In genomic region chr3:124965413-124965812, GRCh38 we compare ENCODE assay signal across 24 cellular contexts. TPM values are rescaled to one million over a fixed set of nuclear protein-coding genes. Genes with fewer than 3 reads are reported as not detected.
DNase-seq lines count a peak whose midpoint lies in the region; ATAC-seq, FAIRE-seq and TF ChIP-seq lines count a peak whose summit lies in the region.
"Had no signal": no experiment of that assay in that cellular context is flagged by ENCODE, and none has a peak within 500 bp of the region (broad histone marks: within the 10 kb centered on the region; RNA-seq: fewer than 3 reads in every experiment).

No MANE protein-coding gene starts in this region.

- H3K36me3 ChIP-seq in IMR-90 (ENCODE audit: control insufficient read depth, insufficient read depth, low read length) (peaks cover 35% of the 10 kb centered on the region), endothelial cell of umbilical vein (ENCODE audit: control insufficient read depth in 2 of 2, extremely low read depth in 1 of 2, insufficient read depth in 2 of 2, low read length in 2 of 2) (peaks cover 4 to 15% of the 10 kb centered on the region in 2 experiments), gastrocnemius medialis (peaks cover 0 to 13% of the 10 kb centered on the region in 2 donors)

- no peaks in the 10 kb centered on the region for H3K79me2 ChIP-seq in endothelial cell of umbilical vein (ENCODE audit: control insufficient read depth, insufficient read depth, low read length)

- H4K8ac ChIP-seq in IMR-90 (ENCODE audit: low read depth in 2 of 2, low read length in 2 of 2): no peak overlapping the region

- DNase-seq in DMS53 (lab: John Stamatoyannopoulos, UW) (peak; percentile 84), IMR-90 (peak; percentile 13), NCI-H748 treated with DMSO at 0.1 percent for 48 hours (lab: John Stamatoyannopoulos, UW) (peak; percentile 23), endothelial cell of umbilical vein (ENCODE audit: low read depth, low spot score) (peak; percentile 24), gastrocnemius medialis (no peak), epidermal melanocyte (ENCODE audit: insufficient read length, low spot score) (no peak), NCI-H2227 treated with DMSO at 0.1 percent for 48 hours (lab: John Stamatoyannopoulos, UW) (no peak)
- DNase-seq: activated CD8-positive, alpha-beta T cell treated with anti-CD3 and anti-CD28 coated beads for 36 hours; activated T-cell treated with anti-CD3 and anti-CD28 coated beads, Interleukin-2, amount 50 U/mL, for 1 hour; CD8-positive, alpha-beta memory T cell; cortex of kidney; DND-41; GM23248; head of caudate nucleus; naive B cell; NCI-H526 treated with DMSO at 0.1 percent for 48 hours; PC-3; stimulated activated CD4-positive, alpha-beta T cell treated with anti-CD3 and anti-CD28 coated beads, Interleukin-4, amount 100 ng/mL, for 4 hours; stimulated activated naive CD8-positive, alpha-beta T cell treated with anti-CD3 and anti-CD28 coated beads, Interleukin-15, amount 100 ng/mL, for 72 hours had no signal

- H3K9me1 ChIP-seq in IMR-90 (ENCODE audit: insufficient read depth, low read length) (peaks cover 10% of the 10 kb centered on the region), endothelial cell of umbilical vein (replicated peaks; ENCODE audit: control insufficient read depth, extremely low read depth, insufficient read depth, low read length) (no peaks in the 10 kb centered on the region)

- H4K5ac ChIP-seq in IMR-90 (ENCODE audit: low read depth, low read length): no peak overlapping the region

- WGBS in IMR-90 (ENCODE audit: extremely low coverage in 2 of 2, insufficient read length in 1 of 2), 2 experiments: no CpG with 5 or more reads among the region's 1 CpG

- no peak overlapping the region for H2BK15ac ChIP-seq in IMR-90 (ENCODE audit: low read depth, low read length)

- TF ChIP-seq POLR2A in IMR-90 (IDR thresholded peaks at IDR 0.05; ENCODE audit: low read depth, low read length) (no peak), endothelial cell of umbilical vein (IDR thresholded peaks at IDR 0.05; ENCODE audit: low read depth, low read length) (no peak), gastrocnemius medialis (IDR thresholded peaks at IDR 0.05) (no peak)

- peaks cover 5% of the 10 kb centered on the region; the same call in 1 of the 2 replicates for H3K4me1 ChIP-seq in IMR-90 (ENCODE audit: control insufficient read depth, insufficient read depth, low read length)
- peaks cover 3% of the 10 kb centered on the region for H3K4me1 ChIP-seq in endothelial cell of umbilical vein (ENCODE audit: control insufficient read depth, extremely low read depth, insufficient read depth, low read length)
- no peaks in the 10 kb centered on the region for H3K4me1 ChIP-seq in gastrocnemius medialis

- POLR2A ChIA-PET in IMR-90 (lab: Charles Lee; ENCODE audit: unreplicated experiment) (no interaction called here), endothelial cell of umbilical vein (lab: Charles Lee) (no interaction called here)

- H2BK5ac ChIP-seq in IMR-90 (ENCODE audit: low read depth, low read length, poor library complexity, severe bottlenecking): no peak overlapping the region

- H3K9me3 ChIP-seq in IMR-90 (ENCODE audit: control insufficient read depth, insufficient read depth, low read length) (no peaks in the 10 kb centered on the region), endothelial cell of umbilical vein (replicated peaks; ENCODE audit: control insufficient read depth, insufficient read depth, low read length) (no peaks in the 10 kb centered on the region), gastrocnemius medialis (no peaks in the 10 kb centered on the region)

- no peak for FAIRE-seq in endothelial cell of umbilical vein (lab: Jason Lieb, UNC)
- FAIRE-seq: bronchial epithelial cell, endometrium had no signal

- H3K27ac ChIP-seq in IMR-90 (ENCODE audit: insufficient read depth, low read length) (no peak overlapping the region), endothelial cell of umbilical vein (ENCODE audit: insufficient read depth, low read depth, low read length) (no peak overlapping the region), gastrocnemius medialis (no peak overlapping the region)
- H3K27ac ChIP-seq: GM23248, tibial nerve had no signal

- TF ChIP-seq RAD21 in IMR-90 (IDR thresholded peaks at IDR 0.05; ENCODE audit: low read length): no peak

- no peak for TF ChIP-seq CTCF in IMR-90 (conservative IDR thresholded peaks at IDR 0.05; ENCODE audit: low read depth, low read length)
- no peak for TF ChIP-seq CTCF in endothelial cell of umbilical vein (IDR thresholded peaks at IDR 0.05; ENCODE audit: extremely low read depth in 1 of 2, insufficient read depth in 1 of 2, low read depth in 1 of 2, low read length in 2 of 2)
- TF ChIP-seq CTCF in gastrocnemius medialis (IDR thresholded peaks at IDR 0.05 in 4 of 5, conservative IDR thresholded peaks at IDR 0.05 in 1 of 5): no peak

- H2AK9ac ChIP-seq in IMR-90 (replicated peaks; ENCODE audit: low read depth, low read length, poor library complexity): no peak overlapping the region

- no peak overlapping the region for H3K14ac ChIP-seq in IMR-90 (replicated peaks; ENCODE audit: low read depth, low read length)

- H4K20me1 ChIP-seq in IMR-90 (ENCODE audit: insufficient read depth, low read length): peaks cover 3% of the 10 kb centered on the region; the same call in 1 of the 2 replicates
- no peaks in the 10 kb centered on the region for H4K20me1 ChIP-seq in endothelial cell of umbilical vein (replicated peaks; ENCODE audit: control insufficient read depth, extremely low read depth, insufficient read depth, low read length)

- ATAC-seq in IMR-90 (ENCODE audit: low read depth): no peak
- no peak for ATAC-seq in HG03108 (IDR thresholded peaks at IDR 0.05; ENCODE audit: unreplicated experiment)
- no peak for ATAC-seq in gastrocnemius medialis
- ATAC-seq: activated CD8-positive, alpha-beta T cell treated with anti-CD3 and anti-CD28 coated beads for 36 hours; PC-3; stimulated activated naive CD8-positive, alpha-beta T cell treated with anti-CD3 and anti-CD28 coated beads, Interleukin-15, amount 100 ng/mL, for 72 hours had no signal

- no peak overlapping the region for H3K4me3 ChIP-seq in IMR-90 (ENCODE audit: insufficient read depth, low read depth, low read length)
- H3K4me3 ChIP-seq in endothelial cell of umbilical vein (replicated peaks in 1 of 3; ENCODE audit: insufficient read depth in 1 of 3, low read depth in 1 of 3, low read length in 3 of 3): no peak overlapping the region
- H3K4me3 ChIP-seq in gastrocnemius medialis: no peak overlapping the region
- H3K4me3 ChIP-seq: GM23248, tibial nerve had no signal

- H2AK5ac ChIP-seq in IMR-90 (ENCODE audit: low read depth, low read length): no peak overlapping the region

- no peak overlapping the region for H2BK20ac ChIP-seq in IMR-90 (ENCODE audit: low read depth, low read length)

- no TSS peak for BruUV-seq in IMR-90 (replicated peaks; lab: Mats Ljungman, UMichigan)
- no TSS peak for BruUV-seq in endothelial cell of umbilical vein (replicated peaks; lab: Mats Ljungman, UMichigan)

- CTCF ChIA-PET in IMR-90 (lab: Yijun Ruan, JAX) (no interaction called here), endothelial cell of umbilical vein (lab: Charles Lee) (interaction anchor here (1.4 to 1.8 kb wide), 2 partner anchors 13 to 20 kb away, joined by 3 to 4 read pairs; no protein-coding TSS in a partner anchor)

- intact Hi-C loops in IMR-90 (cut with micrococcal nuclease): no loop called here
- intact Hi-C loops in endothelial cell of umbilical vein (cut with micrococcal nuclease): no loop called here
- intact Hi-C loops in gastrocnemius medialis (cut with DNase I; ENCODE audit: low total_unique reads): no loop called here

- no peak overlapping the region for H4K91ac ChIP-seq in IMR-90 (ENCODE audit: insufficient read depth, low read depth, low read length)

- no peak overlapping the region for H3K4ac ChIP-seq in IMR-90 (ENCODE audit: low read depth, low read length)

- H3K79me1 ChIP-seq in IMR-90 (ENCODE audit: low read depth in 1 of 2, low read length in 2 of 2): 0 out of 4 replicates have a peak, but pooled peaks cover 0 to 4% of the 10 kb centered on the region in 2 experiments

- H2BK120ac ChIP-seq in IMR-90 (ENCODE audit: low read depth, low read length): no peak overlapping the region

- H3K18ac ChIP-seq in IMR-90 (ENCODE audit: low read depth, low read length): 0 out of 2 replicates have a peak overlapping the region, but pooled peaks have one; percentile 32

- H3K23ac ChIP-seq in IMR-90 (ENCODE audit: low read depth, low read length): no peak overlapping the region

- in situ Hi-C loops in IMR-90 (cut with MboI; ENCODE audit: low sequenced_read_pairs): no loop called here
- in situ Hi-C loops in gastrocnemius medialis (cut with MboI; ENCODE audit: low sequenced_read_pairs in 4 of 4): no loop called here

- no peak overlapping the region for H3K9ac ChIP-seq in IMR-90 (ENCODE audit: low read depth, low read length)
- no peak overlapping the region for H3K9ac ChIP-seq in endothelial cell of umbilical vein (replicated peaks; ENCODE audit: extremely low read depth, insufficient read depth, low read length)
- H3K9ac ChIP-seq: GM23248 had no signal

- H3K27me3 ChIP-seq in IMR-90 (ENCODE audit: control insufficient read depth, insufficient read depth, low read length) (no peaks in the 10 kb centered on the region), endothelial cell of umbilical vein (ENCODE audit: control insufficient read depth in 2 of 2, insufficient read depth in 2 of 2, low read length in 2 of 2) (no peaks in the 10 kb centered on the region), gastrocnemius medialis (no peaks in the 10 kb centered on the region)
- H3K27me3 ChIP-seq: tibial nerve had no signal

- dilution Hi-C loops in IMR-90 (cut with HindIII; ENCODE audit: low sequenced_read_pairs, unreplicated experiment) (no loop called here), endothelial cell of umbilical vein (cut with MboI; ENCODE audit: extremely low pct_ligation_motif_present, low sequenced_read_pairs) (no loop called here)

- H2AFZ ChIP-seq in IMR-90 (replicated peaks; ENCODE audit: low read length, poor library complexity) (no peak overlapping the region), endothelial cell of umbilical vein (ENCODE audit: low read depth, low read length) (no peak overlapping the region)
- H2AFZ ChIP-seq: GM23248 had no signal

- no peak overlapping the region for H3K56ac ChIP-seq in IMR-90 (ENCODE audit: extremely low read depth, insufficient read depth, low read length)

- H3K4me2 ChIP-seq in IMR-90 (ENCODE audit: low read depth, low read length): no peak overlapping the region
- H3K4me2 ChIP-seq in endothelial cell of umbilical vein (ENCODE audit: insufficient read depth, low read length): no peak overlapping the region

RNA-seq across cellular contexts. Expression of gene MUC13, which starts 30.9 kb away (rescaled TPM):
- total RNA-seq in IMR-90 (2012; rRNA removed) (not detected in 2 replicates), endothelial cell of umbilical vein (not detected in 2 replicates), gastrocnemius medialis (1 to 10 TPM in 1 of 4 donors, not detected in 3; 1.7 TPM)
- polyA plus RNA-seq in IMR-90 (2012; rRNA removed) (not detected in 2 replicates), endothelial cell of umbilical vein (not detected in 2 replicates)
- polyA plus RNA-seq in IMR-90 (2012; cell fraction: cytosol; rRNA removed): not detected in 2 replicates
- 0.05 and 0.07 TPM in 2 replicates for polyA plus RNA-seq in IMR-90 (2012; cell fraction: nucleus; rRNA removed; ENCODE audit: low replicate concordance)
- not detected in 2 replicates for polyA plus RNA-seq in endothelial cell of umbilical vein (2011; cell fraction: cytosol; rRNA removed)
- not detected in 2 replicates for polyA plus RNA-seq in endothelial cell of umbilical vein (2011; cell fraction: nucleus; rRNA removed)
- not detected in 2 replicates for polyA plus RNA-seq in endothelial cell of umbilical vein (2012)
- not detected in 2 replicates for polyA minus RNA-seq in endothelial cell of umbilical vein
- 3.1 TPM for polyA minus RNA-seq in endothelial cell of umbilical vein (2011; cell fraction: cytosol; rRNA and poly(A)+ RNA removed)
- polyA minus RNA-seq in endothelial cell of umbilical vein (2011; cell fraction: nucleus; rRNA and poly(A)+ RNA removed): not detected in 2 replicates
- total RNA-seq: activated CD8-positive, alpha-beta T cell treated with anti-CD3 and anti-CD28 coated beads for 36 hours; bronchial epithelial cell; CD8-positive, alpha-beta memory T cell; omental fat pad; tibial nerve had no signal
- polyA plus RNA-seq: CD8-positive, alpha-beta memory T cell had no signal

Comparison
In these comparisons a context has a peak if more than half of its experiments do, and no peak if none do; other contexts are left out.
1. DNase-seq: peak in DMS53 (single experiment), IMR-90 (single experiment), NCI-H748 treated with DMSO at 0.1 percent for 48 hours (single experiment) and endothelial cell of umbilical vein (single experiment); none in gastrocnemius medialis (0 of 2), epidermal melanocyte (single experiment) and NCI-H2227 treated with DMSO at 0.1 percent for 48 hours (single experiment).